1 cellular context compared by ENCODE assay signal in genomic region chr4:188534917-188535316, GRCh38.
TF ChIP-seq lines count a peak whose summit lies in the region.

No MANE protein-coding gene starts in this region.

TF ChIP-seq in HepG2, 621 proteins besides CTCF, POLR2A, EP300 and RAD21 (continued from another document and continues in another):
- TF ChIP-seq ZHX2 (IDR thresholded peaks at IDR 0.05; ENCODE audit: low read depth) (no peak), ZHX2 (CRISPR knock-in tag; IDR thresholded peaks at IDR 0.05; ENCODE audit: borderline replicate concordance) (no peak), RNF2 (conservative IDR thresholded peaks at IDR 0.05; ENCODE audit: low read depth) (no peak), ZSCAN22 (CRISPR knock-in tag; IDR thresholded peaks at IDR 0.05) (no peak), NRL (CRISPR knock-in tag; IDR thresholded peaks at IDR 0.05; ENCODE audit: borderline replicate concordance) (no peak), ZNF333 (CRISPR knock-in tag; IDR thresholded peaks at IDR 0.05; ENCODE audit: borderline replicate concordance) (no peak), ZNF639 (CRISPR knock-in tag; conservative IDR thresholded peaks at IDR 0.05) (no peak), ZNF432 (CRISPR knock-in tag; IDR thresholded peaks at IDR 0.05; ENCODE audit: borderline replicate concordance) (no peak), KAT2B (IDR thresholded peaks at IDR 0.05; ENCODE audit: borderline replicate concordance, low read depth, low read length) (no peak), ZBTB8A (CRISPR knock-in tag; IDR thresholded peaks at IDR 0.05; ENCODE audit: borderline replicate concordance, low read depth) (no peak), ZNF501 (CRISPR knock-in tag; IDR thresholded peaks at IDR 0.05) (no peak), ATF7-NPFF (CRISPR knock-in tag; IDR thresholded peaks at IDR 0.05; ENCODE audit: low read depth) (no peak), ZNF430 (CRISPR knock-in tag; IDR thresholded peaks at IDR 0.05) (no peak), YEATS4 (CRISPR knock-in tag; IDR thresholded peaks at IDR 0.05; ENCODE audit: borderline replicate concordance) (no peak), ZNF10 (CRISPR knock-in tag; IDR thresholded peaks at IDR 0.05; ENCODE audit: borderline replicate concordance, low read depth) (no peak), LCORL (IDR thresholded peaks at IDR 0.05) (no peak), LCORL (CRISPR knock-in tag; IDR thresholded peaks at IDR 0.05) (no peak), CREM (IDR thresholded peaks at IDR 0.05) (no peak), CREM (CRISPR knock-in tag; IDR thresholded peaks at IDR 0.05) (no peak), FOXK2 (IDR thresholded peaks at IDR 0.05) (no peak), KLF9 (CRISPR knock-in tag; IDR thresholded peaks at IDR 0.05; ENCODE audit: low read depth) (no peak), SNAPC2 (CRISPR knock-in tag; IDR thresholded peaks at IDR 0.05) (no peak), ZSCAN12 (CRISPR knock-in tag; IDR thresholded peaks at IDR 0.05) (no peak), ZBED4 (CRISPR knock-in tag; IDR thresholded peaks at IDR 0.05; ENCODE audit: borderline replicate concordance) (0 out of 2 replicates have a peak, but pooled peaks have one; percentile 27), KDM3A (CRISPR knock-in tag; IDR thresholded peaks at IDR 0.05; ENCODE audit: low read depth) (no peak), RFX5 (IDR thresholded peaks at IDR 0.05; ENCODE audit: low read depth, low read length) (no peak), ZNF674 (CRISPR knock-in tag; IDR thresholded peaks at IDR 0.05; ENCODE audit: low read depth) (no peak), IRF2 (CRISPR knock-in tag; IDR thresholded peaks at IDR 0.05) (0 out of 2 replicates have a peak, but pooled peaks have one; percentile 34), MAF1 (CRISPR knock-in tag; IDR thresholded peaks at IDR 0.05; ENCODE audit: borderline replicate concordance) (no peak), ESRRA (CRISPR knock-in tag; IDR thresholded peaks at IDR 0.05; ENCODE audit: low read depth) (no peak), ZNF274 (CRISPR knock-in tag; IDR thresholded peaks at IDR 0.05) (no peak), HCFC1 (IDR thresholded peaks at IDR 0.05; ENCODE audit: low read depth, low read length) (no peak), ZNF431 (CRISPR knock-in tag; IDR thresholded peaks at IDR 0.05; ENCODE audit: borderline replicate concordance, low read depth) (no peak), TBL1XR1 (IDR thresholded peaks at IDR 0.05; ENCODE audit: borderline replicate concordance, low read length, partially characterized antibody) (no peak), ATF4 (CRISPR knock-in tag; IDR thresholded peaks at IDR 0.05) (no peak), ZMYM3 (CRISPR knock-in tag; IDR thresholded peaks at IDR 0.05) (peak; percentile 34; the same call in 1 of the 2 replicates), ZFP62 (CRISPR knock-in tag; IDR thresholded peaks at IDR 0.05) (no peak), SAP130 (CRISPR knock-in tag; IDR thresholded peaks at IDR 0.05; ENCODE audit: low read depth) (peak; percentile 57), ARID2 (CRISPR knock-in tag; IDR thresholded peaks at IDR 0.05; ENCODE audit: borderline replicate concordance) (no peak), ZNF337 (CRISPR knock-in tag; IDR thresholded peaks at IDR 0.05; ENCODE audit: borderline replicate concordance, low read depth) (no peak), GATA4 (IDR thresholded peaks at IDR 0.05; ENCODE audit: borderline replicate concordance, low read depth) (no peak), ZNF572 (CRISPR knock-in tag; IDR thresholded peaks at IDR 0.05) (no peak)
- TF ChIP-seq, protein P1, sequence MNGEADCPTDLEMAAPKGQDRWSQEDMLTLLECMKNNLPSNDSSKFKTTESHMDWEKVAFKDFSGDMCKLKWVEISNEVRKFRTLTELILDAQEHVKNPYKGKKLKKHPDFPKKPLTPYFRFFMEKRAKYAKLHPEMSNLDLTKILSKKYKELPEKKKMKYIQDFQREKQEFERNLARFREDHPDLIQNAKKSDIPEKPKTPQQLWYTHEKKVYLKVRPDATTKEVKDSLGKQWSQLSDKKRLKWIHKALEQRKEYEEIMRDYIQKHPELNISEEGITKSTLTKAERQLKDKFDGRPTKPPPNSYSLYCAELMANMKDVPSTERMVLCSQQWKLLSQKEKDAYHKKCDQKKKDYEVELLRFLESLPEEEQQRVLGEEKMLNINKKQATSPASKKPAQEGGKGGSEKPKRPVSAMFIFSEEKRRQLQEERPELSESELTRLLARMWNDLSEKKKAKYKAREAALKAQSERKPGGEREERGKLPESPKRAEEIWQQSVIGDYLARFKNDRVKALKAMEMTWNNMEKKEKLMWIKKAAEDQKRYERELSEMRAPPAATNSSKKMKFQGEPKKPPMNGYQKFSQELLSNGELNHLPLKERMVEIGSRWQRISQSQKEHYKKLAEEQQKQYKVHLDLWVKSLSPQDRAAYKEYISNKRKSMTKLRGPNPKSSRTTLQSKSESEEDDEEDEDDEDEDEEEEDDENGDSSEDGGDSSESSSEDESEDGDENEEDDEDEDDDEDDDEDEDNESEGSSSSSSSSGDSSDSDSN (CRISPR knock-in tag; IDR thresholded peaks at IDR 0.05), result no peak
- TF ChIP-seq, protein P2, sequence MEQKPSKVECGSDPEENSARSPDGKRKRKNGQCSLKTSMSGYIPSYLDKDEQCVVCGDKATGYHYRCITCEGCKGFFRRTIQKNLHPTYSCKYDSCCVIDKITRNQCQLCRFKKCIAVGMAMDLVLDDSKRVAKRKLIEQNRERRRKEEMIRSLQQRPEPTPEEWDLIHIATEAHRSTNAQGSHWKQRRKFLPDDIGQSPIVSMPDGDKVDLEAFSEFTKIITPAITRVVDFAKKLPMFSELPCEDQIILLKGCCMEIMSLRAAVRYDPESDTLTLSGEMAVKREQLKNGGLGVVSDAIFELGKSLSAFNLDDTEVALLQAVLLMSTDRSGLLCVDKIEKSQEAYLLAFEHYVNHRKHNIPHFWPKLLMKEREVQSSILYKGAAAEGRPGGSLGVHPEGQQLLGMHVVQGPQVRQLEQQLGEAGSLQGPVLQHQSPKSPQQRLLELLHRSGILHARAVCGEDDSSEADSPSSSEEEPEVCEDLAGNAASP (CRISPR knock-in tag; IDR thresholded peaks at IDR 0.05; ENCODE audit: borderline replicate concordance), result 0 out of 2 replicates have a peak, but pooled peaks have one; percentile 24
- TF ChIP-seq, protein P3, sequence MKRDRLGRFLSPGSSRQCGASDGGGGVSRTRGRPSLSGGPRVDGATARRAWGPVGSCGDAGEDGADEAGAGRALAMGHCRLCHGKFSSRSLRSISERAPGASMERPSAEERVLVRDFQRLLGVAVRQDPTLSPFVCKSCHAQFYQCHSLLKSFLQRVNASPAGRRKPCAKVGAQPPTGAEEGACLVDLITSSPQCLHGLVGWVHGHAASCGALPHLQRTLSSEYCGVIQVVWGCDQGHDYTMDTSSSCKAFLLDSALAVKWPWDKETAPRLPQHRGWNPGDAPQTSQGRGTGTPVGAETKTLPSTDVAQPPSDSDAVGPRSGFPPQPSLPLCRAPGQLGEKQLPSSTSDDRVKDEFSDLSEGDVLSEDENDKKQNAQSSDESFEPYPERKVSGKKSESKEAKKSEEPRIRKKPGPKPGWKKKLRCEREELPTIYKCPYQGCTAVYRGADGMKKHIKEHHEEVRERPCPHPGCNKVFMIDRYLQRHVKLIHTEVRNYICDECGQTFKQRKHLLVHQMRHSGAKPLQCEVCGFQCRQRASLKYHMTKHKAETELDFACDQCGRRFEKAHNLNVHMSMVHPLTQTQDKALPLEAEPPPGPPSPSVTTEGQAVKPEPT (CRISPR knock-in tag; IDR thresholded peaks at IDR 0.05; ENCODE audit: low read depth), result no peak
